18 cellular contexts compared by ENCODE assay signal in the genomic region with DNA sequence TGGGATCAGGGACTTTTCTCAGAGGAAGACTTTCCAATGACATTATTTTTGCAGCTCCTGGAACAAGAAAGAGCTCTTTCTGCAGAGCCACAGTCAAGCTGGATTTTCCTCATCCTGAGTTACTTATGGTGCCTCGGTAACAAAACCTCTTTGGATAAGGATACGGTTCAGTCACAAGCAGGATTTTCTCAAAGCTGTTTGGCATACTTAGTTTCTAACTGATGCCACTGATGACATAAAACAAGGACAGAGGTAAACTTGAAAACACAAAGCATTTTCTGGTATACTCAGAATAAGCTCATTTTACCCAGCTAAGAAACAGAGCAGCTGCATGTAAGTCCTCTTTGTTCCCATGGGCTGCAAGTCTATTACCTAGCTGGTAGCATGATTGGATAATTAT.
DNase-seq lines count a peak whose midpoint lies in the region; ATAC-seq and TF ChIP-seq lines count a peak whose summit lies in the region.
"Had no signal": no experiment of that assay in that cellular context is flagged by ENCODE, and none has a peak within 500 bp of the region (broad histone marks: within the 10 kb centered on the region; RNA-seq: fewer than 3 reads in every experiment).

No MANE protein-coding gene starts in this region.

- DNase-seq in NCI-H1105 treated with DMSO at 0.1 percent for 48 hours (lab: John Stamatoyannopoulos, UW) (peak; percentile 42), NCI-H1105 (lab: John Stamatoyannopoulos, UW) (no peak), GM19238 (ENCODE audit: insufficient read length, low spot score) (no peak), globus pallidus (ENCODE audit: low spot score) (no peak)
- DNase-seq: activated CD4-positive, alpha-beta T cell treated with anti-CD3 and anti-CD28 coated beads for 48 hours; activated CD8-positive, alpha-beta memory T cell treated with anti-CD3 and anti-CD28 coated beads, Interleukin-2, amount 50 U/mL, for 48 hours; activated naive CD4-positive, alpha-beta T cell treated with Interleukin-2 at 50 U/mL for 16 hours; NK-92 treated with Interleukin-12 subunit alpha and Interleukin-12 subunit beta, amount 100 ng/mL, for 24 hours; upper lobe of left lung had no signal

- H3K27ac ChIP-seq in mesodermal cell (ENCODE audit: low read depth, low read length, severe bottlenecking) (peak overlapping the region; percentile 36), subcutaneous abdominal adipose tissue (ENCODE audit: low read depth, low read length) (peak overlapping the region; percentile 73)
- H3K27ac ChIP-seq: 22Rv1, BLaER1 had no signal

- no peak overlapping the region for H3K9ac ChIP-seq in subcutaneous abdominal adipose tissue (ENCODE audit: low read length in 5 of 5)
- H3K9ac ChIP-seq: BLaER1 had no signal

- H3K4me1 ChIP-seq in mesodermal cell (ENCODE audit: control insufficient read depth, insufficient read depth, low read length, poor library complexity, severe bottlenecking) (peaks cover 4% of the 10 kb centered on the region), subcutaneous abdominal adipose tissue (ENCODE audit: control insufficient read depth in 5 of 5, insufficient read depth in 5 of 5, low read length in 5 of 5) (peaks cover 1 to 21% (median 10%) of the 10 kb centered on the region in 5 donors)
- H3K4me1 ChIP-seq: BLaER1, breast epithelium had no signal

- H3K27me3 Mint-ChIP-seq in brain = no peaks in the 10 kb centered on the region

- H3K27ac Mint-ChIP-seq in brain = peak overlapping the region in 3 of 5 experiments; percentile 52 to 70 (median 67)

- H3K4me3 Mint-ChIP-seq in brain = peak overlapping the region in 1 of 5 experiments; percentile 18

- no peaks in the 10 kb centered on the region for H3K27me3 ChIP-seq in subcutaneous abdominal adipose tissue (ENCODE audit: control insufficient read depth in 5 of 5, insufficient read depth in 4 of 5, low read length in 5 of 5)
- H3K27me3 ChIP-seq: BLaER1, breast epithelium, upper lobe of left lung had no signal

- H3K4me1 Mint-ChIP-seq in brain = peaks cover 59% of the 10 kb centered on the region

- H3K4me3 ChIP-seq in mesodermal cell (ENCODE audit: extremely low read depth, insufficient read depth, low read length, poor library complexity, severe bottlenecking) (no peak overlapping the region), subcutaneous abdominal adipose tissue (ENCODE audit: low read depth in 1 of 5, low read length in 5 of 5) (no peak overlapping the region)
- H3K4me3 ChIP-seq: BLaER1, breast epithelium, GM12878, K562, upper lobe of left lung had no signal

- H3K9me3 ChIP-seq in mesodermal cell (ENCODE audit: control insufficient read depth, low read length) = no peaks in the 10 kb centered on the region
- no peaks in the 10 kb centered on the region for H3K9me3 ChIP-seq in subcutaneous abdominal adipose tissue (ENCODE audit: control insufficient read depth in 5 of 5, low read length in 5 of 5)
- H3K9me3 ChIP-seq: BLaER1, breast epithelium, upper lobe of left lung had no signal

- H3K36me3 Mint-ChIP-seq in brain = no peaks in the 10 kb centered on the region

- 88 to 93% methylated on average over 2 of the region's 2 CpGs for WGBS in mesodermal cell (ENCODE audit: insufficient coverage in 2 of 2), 2 experiments

- H3K36me3 ChIP-seq in mesodermal cell (ENCODE audit: control insufficient read depth, insufficient read depth, low read length) (no peaks in the 10 kb centered on the region), subcutaneous abdominal adipose tissue (ENCODE audit: control insufficient read depth in 5 of 5, insufficient read depth in 5 of 5, low read length in 5 of 5) (no peaks in the 10 kb centered on the region)
- H3K36me3 ChIP-seq: BLaER1, breast epithelium, upper lobe of left lung had no signal

- ATAC-seq in GM21390 (IDR thresholded peaks at IDR 0.05; ENCODE audit: unreplicated experiment) = no peak
- ATAC-seq: GM12878, K562 had no signal

- no peaks in the 10 kb centered on the region for H3K9me3 Mint-ChIP-seq in brain

- TF ChIP-seq CTCF in brain (conservative IDR thresholded peaks at IDR 0.05) = no peak
